ENCODE assay signal across 16 cellular contexts in the genomic region with DNA sequence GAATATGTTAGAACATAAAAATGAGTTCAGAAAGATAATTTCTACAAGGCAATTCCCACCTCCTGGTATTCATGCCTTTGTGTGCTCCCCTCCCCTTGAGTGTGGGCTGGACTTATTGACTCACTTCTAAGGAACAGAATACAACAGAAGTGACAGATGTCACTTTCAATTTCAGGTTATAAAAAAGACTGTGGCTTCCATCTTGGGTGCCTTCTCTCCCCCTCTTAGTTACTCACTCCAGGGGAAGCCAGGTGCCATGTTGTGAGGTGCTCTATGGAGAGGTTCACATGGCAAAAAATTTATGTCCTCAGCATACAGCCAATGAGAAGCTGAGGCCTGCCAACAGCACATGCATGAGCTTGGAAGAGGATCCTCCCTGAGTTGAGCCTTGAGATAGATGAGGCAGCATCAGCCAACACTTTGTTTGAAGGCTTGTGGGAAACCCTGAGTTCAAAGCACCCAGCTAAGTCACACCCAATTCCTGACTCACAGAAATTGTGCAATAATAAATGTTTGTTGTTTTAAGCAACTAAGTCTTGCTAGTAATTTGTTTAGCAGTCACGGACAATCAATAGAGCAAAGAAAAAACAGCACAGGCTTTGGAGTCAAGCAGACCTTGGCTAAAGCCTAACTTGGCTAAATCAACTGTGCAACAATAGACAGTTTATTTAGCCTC.
DNase-seq lines count a peak whose midpoint lies in the region; ATAC-seq, FAIRE-seq and TF ChIP-seq lines count a peak whose summit lies in the region.
"Had no signal": no experiment of that assay in that cellular context is flagged by ENCODE, and none has a peak within 500 bp of the region (broad histone marks: within the 10 kb centered on the region; RNA-seq: fewer than 3 reads in every experiment).

No MANE protein-coding gene starts in this region.

- peak overlapping the region; percentile 33 for H3K4me2 ChIP-seq in A549

- H3K4me1 Mint-ChIP-seq in activated T-cell treated with anti-CD3 and anti-CD28 coated beads, Interleukin-2, amount 50 U/mL, for 72 hours (ENCODE audit: low read depth), result peaks cover 17% of the 10 kb centered on the region

- peak in 1 of 2 experiments; percentile 64 for DNase-seq in A549 (ENCODE audit: low read depth in 1 of 2, low spot score in 1 of 2)
- peak; percentile 12 for DNase-seq in H4 (ENCODE audit: low spot score)
- no peak for DNase-seq in activated T-cell treated with anti-CD3 and anti-CD28 coated beads, Interleukin-2, amount 50 U/mL, for 72 hours
- no peak for DNase-seq in C1 segment of cervical spinal cord (lab: John Stamatoyannopoulos, UW)
- DNase-seq in GM12892 (ENCODE audit: insufficient read length), result no peak
- DNase-seq in Ammon's horn (ENCODE audit: low spot score), result no peak
- DNase-seq: activated CD4-positive, alpha-beta T cell treated with anti-CD3 and anti-CD28 coated beads for 4 hours; amniotic stem cell; Calu3; gastrocnemius medialis; NCI-H1092 treated with DMSO at 0.1 percent for 48 hours; RPMI8226 had no signal

- H3K36me3 Mint-ChIP-seq in activated T-cell treated with anti-CD3 and anti-CD28 coated beads, Interleukin-2, amount 50 U/mL, for 72 hours (ENCODE audit: insufficient read depth in 2 of 2), result peaks cover 2 to 9% of the 10 kb centered on the region in 2 donors
- H3K36me3 Mint-ChIP-seq: mesothelial cell of epicardium had no signal

- TF ChIP-seq POLR2A in A549 (IDR thresholded peaks at IDR 0.05; ENCODE audit: low read length), result no peak
- no peak for TF ChIP-seq POLR2A in gastroesophageal sphincter (IDR thresholded peaks at IDR 0.05)
- no peak for TF ChIP-seq POLR2A in GM12892 (IDR thresholded peaks at IDR 0.05; ENCODE audit: low read depth, low read length)

- FAIRE-seq in A549 (lab: Jason Lieb, UNC) (no peak), GM12892 (lab: Jason Lieb, UNC) (no peak)
- FAIRE-seq: GM18507 had no signal

- H3K9me3 ChIP-seq in A549 (no peaks in the 10 kb centered on the region), gastroesophageal sphincter (peaks cover 0 to 2% (median 0%) of the 10 kb centered on the region in 3 donors)
- H3K9me3 ChIP-seq: gastrocnemius medialis had no signal

- no peak overlapping the region for H3K4me3 ChIP-seq in A549
- no peak overlapping the region for H3K4me3 ChIP-seq in gastroesophageal sphincter
- H3K4me3 ChIP-seq: gastrocnemius medialis had no signal

- ATAC-seq in A549 (peak in 1 of 2 experiments; percentile 31; a peak in 1 of 6 replicates), gastroesophageal sphincter (peak; percentile 55), GM18870 (IDR thresholded peaks at IDR 0.05; ENCODE audit: unreplicated experiment) (no peak)
- ATAC-seq in activated T-cell treated with anti-CD3 and anti-CD28 coated beads, Interleukin-2, amount 50 U/mL, for 72 hours (replicated peaks in 1 of 2), result peak; percentile 58 to 61

- H3K27ac ChIP-seq in A549 (no peak overlapping the region), gastroesophageal sphincter (no peak overlapping the region)
- H3K27ac ChIP-seq: gastrocnemius medialis had no signal

- no peak overlapping the region for H3K4me3 Mint-ChIP-seq in activated T-cell treated with anti-CD3 and anti-CD28 coated beads, Interleukin-2, amount 50 U/mL, for 72 hours
- H3K4me3 Mint-ChIP-seq: mesothelial cell of epicardium had no signal

- CTCF ChIA-PET in A549 (lab: Yijun Ruan, JAX), result no interaction called here

- TF ChIP-seq RAD21 in A549 (conservative IDR thresholded peaks at IDR 0.05 in 1 of 2, IDR thresholded peaks at IDR 0.05 in 1 of 2), result no peak

- no peaks in the 10 kb centered on the region for H3K36me3 ChIP-seq in gastroesophageal sphincter
- H3K36me3 ChIP-seq: gastrocnemius medialis had no signal

- 13% methylated on average over 1 of the region's 1 CpG for WGBS in A549 (ENCODE audit: missing lambda C conversion rate)
- WGBS in gastroesophageal sphincter (ENCODE audit: low coverage in 1 of 2), 2 donors, result 25 to 67% methylated on average over 1 of the region's 1 CpG

- H3K4me1 ChIP-seq in A549 (peaks cover 16% of the 10 kb centered on the region), gastroesophageal sphincter (no peaks in the 10 kb centered on the region)
- H3K4me1 ChIP-seq: gastrocnemius medialis had no signal

- peaks cover 31% of the 10 kb centered on the region for H3K27me3 Mint-ChIP-seq in activated T-cell treated with anti-CD3 and anti-CD28 coated beads, Interleukin-2, amount 50 U/mL, for 72 hours (ENCODE audit: low read depth)

- POLR2A ChIA-PET in A549 (lab: Yijun Ruan, JAX), result no interaction called here

- no peak overlapping the region for H3K27ac Mint-ChIP-seq in activated T-cell treated with anti-CD3 and anti-CD28 coated beads, Interleukin-2, amount 50 U/mL, for 72 hours
- H3K27ac Mint-ChIP-seq: mesothelial cell of epicardium had no signal

- H3K27me3 ChIP-seq in gastroesophageal sphincter, result no peaks in the 10 kb centered on the region
- H3K27me3 ChIP-seq: gastrocnemius medialis had no signal

- TF ChIP-seq EP300 in A549 (IDR thresholded peaks at IDR 0.05) (no peak), gastroesophageal sphincter (IDR thresholded peaks at IDR 0.05) (no peak)

- peaks cover 5 to 7% of the 10 kb centered on the region in 2 donors for H3K9me3 Mint-ChIP-seq in activated T-cell treated with anti-CD3 and anti-CD28 coated beads, Interleukin-2, amount 50 U/mL, for 72 hours

- no peak for TF ChIP-seq CTCF in A549 (IDR thresholded peaks at IDR 0.05)
- TF ChIP-seq CTCF in gastroesophageal sphincter (IDR thresholded peaks at IDR 0.05), result no peak

TF ChIP-seq in A549, 52 proteins besides CTCF, POLR2A, EP300 and RAD21:
- TF ChIP-seq POLR2AphosphoS2 (conservative IDR thresholded peaks at IDR 0.05; ENCODE audit: low read length) (no peak), SMC3 (IDR thresholded peaks at IDR 0.05) (no peak), EHMT2 (IDR thresholded peaks at IDR 0.05; ENCODE audit: low read depth) (no peak), FOSL2 (IDR thresholded peaks at IDR 0.05) (no peak), FOSL2 (CRISPR knock-in tag; IDR thresholded peaks at IDR 0.05) (peak; percentile 29), NR3C1 (IDR thresholded peaks at IDR 0.05) (no peak), EHF (CRISPR knock-in tag; IDR thresholded peaks at IDR 0.05) (no peak), CEBPB (IDR thresholded peaks at IDR 0.05) (peak; percentile 77 to 90), ZSCAN20 (CRISPR knock-in tag; IDR thresholded peaks at IDR 0.05) (no peak)
- TF ChIP-seq, protein P1, sequence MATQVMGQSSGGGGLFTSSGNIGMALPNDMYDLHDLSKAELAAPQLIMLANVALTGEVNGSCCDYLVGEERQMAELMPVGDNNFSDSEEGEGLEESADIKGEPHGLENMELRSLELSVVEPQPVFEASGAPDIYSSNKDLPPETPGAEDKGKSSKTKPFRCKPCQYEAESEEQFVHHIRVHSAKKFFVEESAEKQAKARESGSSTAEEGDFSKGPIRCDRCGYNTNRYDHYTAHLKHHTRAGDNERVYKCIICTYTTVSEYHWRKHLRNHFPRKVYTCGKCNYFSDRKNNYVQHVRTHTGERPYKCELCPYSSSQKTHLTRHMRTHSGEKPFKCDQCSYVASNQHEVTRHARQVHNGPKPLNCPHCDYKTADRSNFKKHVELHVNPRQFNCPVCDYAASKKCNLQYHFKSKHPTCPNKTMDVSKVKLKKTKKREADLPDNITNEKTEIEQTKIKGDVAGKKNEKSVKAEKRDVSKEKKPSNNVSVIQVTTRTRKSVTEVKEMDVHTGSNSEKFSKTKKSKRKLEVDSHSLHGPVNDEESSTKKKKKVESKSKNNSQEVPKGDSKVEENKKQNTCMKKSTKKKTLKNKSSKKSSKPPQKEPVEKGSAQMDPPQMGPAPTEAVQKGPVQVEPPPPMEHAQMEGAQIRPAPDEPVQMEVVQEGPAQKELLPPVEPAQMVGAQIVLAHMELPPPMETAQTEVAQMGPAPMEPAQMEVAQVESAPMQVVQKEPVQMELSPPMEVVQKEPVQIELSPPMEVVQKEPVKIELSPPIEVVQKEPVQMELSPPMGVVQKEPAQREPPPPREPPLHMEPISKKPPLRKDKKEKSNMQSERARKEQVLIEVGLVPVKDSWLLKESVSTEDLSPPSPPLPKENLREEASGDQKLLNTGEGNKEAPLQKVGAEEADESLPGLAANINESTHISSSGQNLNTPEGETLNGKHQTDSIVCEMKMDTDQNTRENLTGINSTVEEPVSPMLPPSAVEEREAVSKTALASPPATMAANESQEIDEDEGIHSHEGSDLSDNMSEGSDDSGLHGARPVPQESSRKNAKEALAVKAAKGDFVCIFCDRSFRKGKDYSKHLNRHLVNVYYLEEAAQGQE (IDR thresholded peaks at IDR 0.05), result no peak
